ENCODE assay signal across 17 cellular contexts in the genomic region with DNA sequence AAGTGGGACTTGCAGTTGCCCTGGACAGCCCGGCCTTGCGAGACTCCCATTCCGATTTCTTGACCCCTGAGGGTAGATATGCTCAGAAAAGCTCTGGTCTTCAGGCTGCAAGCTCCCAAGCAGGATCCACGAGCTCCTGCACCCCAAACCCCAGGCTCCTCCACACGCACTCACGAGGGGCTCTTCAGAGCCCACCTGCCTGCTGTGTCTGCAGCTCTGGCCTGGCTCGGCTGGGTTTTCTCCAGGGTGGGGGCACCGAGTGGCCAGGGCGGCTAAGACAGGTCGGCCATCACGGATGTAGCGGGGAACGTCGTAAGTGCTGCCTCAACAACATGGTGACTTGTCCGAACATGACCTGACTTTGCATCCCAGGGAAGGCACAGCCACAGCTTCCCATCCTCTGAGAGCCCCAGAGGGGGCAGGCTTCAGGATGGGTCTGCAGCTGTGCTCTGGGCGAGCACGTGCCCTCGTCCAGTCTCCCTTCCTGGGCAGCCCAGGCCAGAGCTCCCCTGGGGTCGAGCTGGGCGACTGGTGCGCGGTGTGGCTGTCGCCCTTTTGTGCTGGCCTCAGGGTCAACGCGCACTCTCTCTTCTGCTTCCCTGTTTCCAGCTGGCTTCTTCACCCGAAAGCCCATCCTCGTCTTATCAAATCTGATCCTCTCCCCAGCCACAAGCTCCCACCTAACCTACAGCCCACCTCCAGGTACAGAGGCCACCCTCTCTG.
DNase-seq lines count a peak whose midpoint lies in the region; ATAC-seq and TF ChIP-seq lines count a peak whose summit lies in the region.
"Had no signal": no experiment of that assay in that cellular context is flagged by ENCODE, and none has a peak within 500 bp of the region (broad histone marks: within the 10 kb centered on the region; RNA-seq: fewer than 3 reads in every experiment).

No MANE protein-coding gene starts in this region.

- H3F3A ChIP-seq in neural cell (ENCODE audit: insufficient read depth, low read length, poor library complexity, severe bottlenecking), result no peaks in the 10 kb centered on the region

- H3K9ac ChIP-seq in neural cell (ENCODE audit: low read length), result no peak overlapping the region

- BruUV-seq in Panc1 (replicated peaks; lab: Mats Ljungman, UMichigan) (no TSS peak), Calu3 (replicated peaks; lab: Mats Ljungman, UMichigan) (no TSS peak)

- no peaks in the 10 kb centered on the region for H3K9me3 ChIP-seq in Panc1 (ENCODE audit: control insufficient read depth, insufficient read depth, low read depth, low read length)
- H3K9me3 ChIP-seq in neural cell (ENCODE audit: low read length), result no peaks in the 10 kb centered on the region
- H3K9me3 ChIP-seq: A549, MG63 had no signal

- intact Hi-C loops in Panc1 (cut with micrococcal nuclease; ENCODE audit: unreplicated experiment), result no loop called here
- intact Hi-C loops in Calu3 (cut with micrococcal nuclease; ENCODE audit: unreplicated experiment), result no loop called here

- H3K27ac Mint-ChIP-seq in chondrocyte (ENCODE audit: unreplicated experiment) (no peak overlapping the region), Calu3 (ENCODE audit: unreplicated experiment) (no peak overlapping the region)
- no peak overlapping the region for H3K27ac Mint-ChIP-seq in stimulated activated memory B cell treated with anti-CD40 and anti-IgM and Interleukin-4, amounts not matched to agents 10 μg/mL and 1 μg/mL and 100 μg/mL, for 72 hours
- H3K27ac Mint-ChIP-seq: CD4-positive, CD25-positive, alpha-beta regulatory T cell had no signal

- H3K36me3 ChIP-seq in Panc1 (ENCODE audit: control insufficient read depth, insufficient read depth, low read length), result no peaks in the 10 kb centered on the region
- no peaks in the 10 kb centered on the region for H3K36me3 ChIP-seq in neural cell (ENCODE audit: insufficient read depth, low read length)
- H3K36me3 ChIP-seq: MG63 had no signal

- no peaks in the 10 kb centered on the region for H3K4me1 Mint-ChIP-seq in chondrocyte (ENCODE audit: low read depth)
- no peaks in the 10 kb centered on the region for H3K4me1 Mint-ChIP-seq in stimulated activated memory B cell treated with anti-CD40 and anti-IgM and Interleukin-4, amounts not matched to agents 10 μg/mL and 1 μg/mL and 100 μg/mL, for 72 hours
- H3K4me1 Mint-ChIP-seq in Calu3 (ENCODE audit: low read depth, unreplicated experiment), result no peaks in the 10 kb centered on the region

- no peaks in the 10 kb centered on the region for H3K9me3 Mint-ChIP-seq in chondrocyte (ENCODE audit: low read depth)
- H3K9me3 Mint-ChIP-seq in stimulated activated memory B cell treated with anti-CD40 and anti-IgM and Interleukin-4, amounts not matched to agents 10 μg/mL and 1 μg/mL and 100 μg/mL, for 72 hours, result no peaks in the 10 kb centered on the region
- peaks cover 8% of the 10 kb centered on the region for H3K9me3 Mint-ChIP-seq in Calu3 (ENCODE audit: low read depth, unreplicated experiment)
- H3K9me3 Mint-ChIP-seq: CD4-positive, CD25-positive, alpha-beta regulatory T cell had no signal

- H3K36me3 Mint-ChIP-seq in chondrocyte (ENCODE audit: low read depth) (no peaks in the 10 kb centered on the region), Calu3 (ENCODE audit: insufficient read depth, unreplicated experiment) (no peaks in the 10 kb centered on the region)
- no peaks in the 10 kb centered on the region for H3K36me3 Mint-ChIP-seq in stimulated activated memory B cell treated with anti-CD40 and anti-IgM and Interleukin-4, amounts not matched to agents 10 μg/mL and 1 μg/mL and 100 μg/mL, for 72 hours
- H3K36me3 Mint-ChIP-seq: CD4-positive, CD25-positive, alpha-beta regulatory T cell had no signal

- no peak overlapping the region for H2AFZ ChIP-seq in neural cell (ENCODE audit: low read depth, low read length)

- no peak for TF ChIP-seq RAD21 in neural cell (conservative IDR thresholded peaks at IDR 0.05)

- H3K79me2 ChIP-seq in neural cell (replicated peaks; ENCODE audit: insufficient read depth, low read length), result no peaks in the 10 kb centered on the region

- H3K27me3 Mint-ChIP-seq in chondrocyte (ENCODE audit: low read depth) (no peaks in the 10 kb centered on the region), Calu3 (ENCODE audit: unreplicated experiment) (no peaks in the 10 kb centered on the region)
- no peaks in the 10 kb centered on the region for H3K27me3 Mint-ChIP-seq in stimulated activated memory B cell treated with anti-CD40 and anti-IgM and Interleukin-4, amounts not matched to agents 10 μg/mL and 1 μg/mL and 100 μg/mL, for 72 hours
- H3K27me3 Mint-ChIP-seq: CD4-positive, CD25-positive, alpha-beta regulatory T cell had no signal

- H3K4me1 ChIP-seq in Panc1 (ENCODE audit: control insufficient read depth, insufficient read depth, low read length), result no peaks in the 10 kb centered on the region
- H3K4me1 ChIP-seq: A549 had no signal

- TF ChIP-seq CTCF in Panc1 (IDR thresholded peaks at IDR 0.05), result no peak
- no peak for TF ChIP-seq CTCF in chondrocyte (IDR thresholded peaks at IDR 0.05)
- no peak for TF ChIP-seq CTCF in neural cell (IDR thresholded peaks at IDR 0.05; ENCODE audit: poor library complexity, severe bottlenecking)
- TF ChIP-seq CTCF in Calu3 (IDR thresholded peaks at IDR 0.05; ENCODE audit: unreplicated experiment), result no peak

- TF ChIP-seq EP300 in neural cell (conservative IDR thresholded peaks at IDR 0.05; ENCODE audit: poor library complexity, severe bottlenecking), result no peak

- CTCF ChIA-PET in Panc1 (lab: Charles Lee), result no interaction called here
- CTCF ChIA-PET in Calu3 (lab: Charles Lee), result no interaction called here

- ATAC-seq in Panc1, result 0 out of 2 replicates have a peak, but pooled peaks have one; percentile 25
- ATAC-seq in stimulated activated memory B cell treated with anti-CD40 and anti-IgM and Interleukin-4, amounts not matched to agents 10 μg/mL and 1 μg/mL and 100 μg/mL, for 72 hours, result peak; percentile 25
- ATAC-seq: A549 had no signal

- POLR2A ChIA-PET in Panc1 (lab: Charles Lee), result no interaction called here

- in situ Hi-C loops in Panc1 (cut with HindIII; ENCODE audit: low pct_unique_long_range_greater_than_20kb, low sequenced_read_pairs), result no loop called here

- H3K27ac ChIP-seq in Panc1 (ENCODE audit: low read length) (no peak overlapping the region), neural cell (ENCODE audit: low read length) (peak overlapping the region; percentile 58)
- H3K27ac ChIP-seq: A549 had no signal

- H3K4me3 ChIP-seq in Panc1 (ENCODE audit: low read depth in 2 of 2, low read length in 2 of 2) (no peak overlapping the region), neural cell (ENCODE audit: low read length) (no peak overlapping the region)
- H3K4me3 ChIP-seq: A549, MG63 had no signal

- no peak for DNase-seq in Panc1 (ENCODE audit: low read depth, low spot score)
- DNase-seq in chondrocyte (ENCODE audit: low spot score), result peak; percentile 79
- DNase-seq in DMS79 treated with DMSO at 0.1 percent for 48 hours (lab: John Stamatoyannopoulos, UW), result no peak
- no peak for DNase-seq in NCI-H748 (lab: John Stamatoyannopoulos, UW; ENCODE audit: unreplicated experiment)
- DNase-seq in Calu3, result no peak
- DNase-seq: CD4-positive, CD25-positive, alpha-beta regulatory T cell; Kasumi-1; MG63; NCI-H1436 treated with DMSO at 0.1 percent for 48 hours; NCI-H2029; NCI-H226; NCI-H510A treated with DMSO at 0.1 percent for 48 hours; NCI-H774; NK-92 treated with Interleukin-12 subunit alpha and Interleukin-12 subunit beta, amount 100 ng/mL, for 24 hours had no signal

- H3K4me2 ChIP-seq in neural cell (ENCODE audit: low read length), result no peak overlapping the region
- H3K4me2 ChIP-seq: A549 had no signal

- H3K9me2 ChIP-seq in neural cell (ENCODE audit: insufficient read depth, low read length), result no peaks in the 10 kb centered on the region

- H3K27me3 ChIP-seq in Panc1 (ENCODE audit: control insufficient read depth, insufficient read depth, low read length), result no peaks in the 10 kb centered on the region; the same call in 1 of the 2 replicates
- H3K27me3 ChIP-seq in neural cell (ENCODE audit: insufficient read depth, low read depth, low read length), result no peaks in the 10 kb centered on the region
- H3K27me3 ChIP-seq: MG63 had no signal

- no peaks in the 10 kb centered on the region for H4K20me1 ChIP-seq in neural cell (ENCODE audit: insufficient read depth)

- no peak overlapping the region for H3K4me3 Mint-ChIP-seq in chondrocyte (ENCODE audit: unreplicated experiment)
- no peak overlapping the region for H3K4me3 Mint-ChIP-seq in stimulated activated memory B cell treated with anti-CD40 and anti-IgM and Interleukin-4, amounts not matched to agents 10 μg/mL and 1 μg/mL and 100 μg/mL, for 72 hours
- H3K4me3 Mint-ChIP-seq in Calu3 (ENCODE audit: low read depth, unreplicated experiment), result no peak overlapping the region
- H3K4me3 Mint-ChIP-seq: CD4-positive, CD25-positive, alpha-beta regulatory T cell had no signal

TF ChIP-seq in neural cell, 6 proteins besides CTCF, POLR2A, EP300 and RAD21 (continues in another document):
- TF ChIP-seq TAF1 (IDR thresholded peaks at IDR 0.05; ENCODE audit: low read depth), result no peak
- TF ChIP-seq, protein P1, sequence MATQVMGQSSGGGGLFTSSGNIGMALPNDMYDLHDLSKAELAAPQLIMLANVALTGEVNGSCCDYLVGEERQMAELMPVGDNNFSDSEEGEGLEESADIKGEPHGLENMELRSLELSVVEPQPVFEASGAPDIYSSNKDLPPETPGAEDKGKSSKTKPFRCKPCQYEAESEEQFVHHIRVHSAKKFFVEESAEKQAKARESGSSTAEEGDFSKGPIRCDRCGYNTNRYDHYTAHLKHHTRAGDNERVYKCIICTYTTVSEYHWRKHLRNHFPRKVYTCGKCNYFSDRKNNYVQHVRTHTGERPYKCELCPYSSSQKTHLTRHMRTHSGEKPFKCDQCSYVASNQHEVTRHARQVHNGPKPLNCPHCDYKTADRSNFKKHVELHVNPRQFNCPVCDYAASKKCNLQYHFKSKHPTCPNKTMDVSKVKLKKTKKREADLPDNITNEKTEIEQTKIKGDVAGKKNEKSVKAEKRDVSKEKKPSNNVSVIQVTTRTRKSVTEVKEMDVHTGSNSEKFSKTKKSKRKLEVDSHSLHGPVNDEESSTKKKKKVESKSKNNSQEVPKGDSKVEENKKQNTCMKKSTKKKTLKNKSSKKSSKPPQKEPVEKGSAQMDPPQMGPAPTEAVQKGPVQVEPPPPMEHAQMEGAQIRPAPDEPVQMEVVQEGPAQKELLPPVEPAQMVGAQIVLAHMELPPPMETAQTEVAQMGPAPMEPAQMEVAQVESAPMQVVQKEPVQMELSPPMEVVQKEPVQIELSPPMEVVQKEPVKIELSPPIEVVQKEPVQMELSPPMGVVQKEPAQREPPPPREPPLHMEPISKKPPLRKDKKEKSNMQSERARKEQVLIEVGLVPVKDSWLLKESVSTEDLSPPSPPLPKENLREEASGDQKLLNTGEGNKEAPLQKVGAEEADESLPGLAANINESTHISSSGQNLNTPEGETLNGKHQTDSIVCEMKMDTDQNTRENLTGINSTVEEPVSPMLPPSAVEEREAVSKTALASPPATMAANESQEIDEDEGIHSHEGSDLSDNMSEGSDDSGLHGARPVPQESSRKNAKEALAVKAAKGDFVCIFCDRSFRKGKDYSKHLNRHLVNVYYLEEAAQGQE (IDR thresholded peaks at IDR 0.05; ENCODE audit: borderline replicate concordance), result no peak
- no peak for TF ChIP-seq POLR2AphosphoS5 (IDR thresholded peaks at IDR 0.05)
- no peak for TF ChIP-seq MXI1 (conservative IDR thresholded peaks at IDR 0.05; ENCODE audit: poor library complexity, severe bottlenecking)
- TF ChIP-seq SMC3 (conservative IDR thresholded peaks at IDR 0.05; ENCODE audit: poor library complexity), result no peak
